17 cellular contexts compared by ENCODE assay signal in the genomic region with DNA sequence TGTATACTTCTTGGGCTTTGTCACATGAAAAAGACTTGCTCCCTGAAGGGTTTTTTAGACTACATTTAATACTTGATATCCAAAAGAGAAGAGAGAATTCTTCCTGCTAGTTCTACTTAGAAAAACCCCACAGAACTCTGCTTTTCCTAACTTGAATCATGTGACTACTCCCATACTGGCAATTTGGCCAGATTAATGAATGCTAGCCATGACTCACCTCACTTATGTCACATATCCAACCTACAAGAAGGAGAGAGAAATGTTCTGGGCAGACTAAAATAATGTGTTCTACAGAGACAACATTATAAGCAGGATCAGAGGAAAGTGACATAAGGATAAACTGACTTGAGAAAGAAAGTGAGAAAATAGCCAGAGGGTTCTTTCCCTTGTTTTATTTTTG.
A peak's percentile ranks its signal among the peaks of the same experiment; 100 is the strongest.
DNase-seq lines count a peak whose midpoint lies in the region; ATAC-seq and TF ChIP-seq lines count a peak whose summit lies in the region.
"Had no signal": no experiment of that assay in that cellular context is flagged by ENCODE, and none has a peak within 500 bp of the region (broad histone marks: within the 10 kb centered on the region; RNA-seq: fewer than 3 reads in every experiment).

No MANE protein-coding gene starts in this region.

- H3K9me3 Mint-ChIP-seq in nephron progenitor cell, result peaks cover 6% of the 10 kb centered on the region

- DNase-seq in ACHN, result peak; percentile 76
- peak; percentile 19 for DNase-seq in HT-29 (ENCODE audit: low spot score)
- DNase-seq in brain microvascular endothelial cell, result peak; percentile 54
- DNase-seq in iris pigment epithelial cell (ENCODE audit: low read depth), result peak; percentile 60
- no peak for DNase-seq in globus pallidus (ENCODE audit: low spot score)
- no peak for DNase-seq in nephron progenitor cell
- DNase-seq in NCI-H1436 treated with DMSO at 0.1 percent for 48 hours (lab: John Stamatoyannopoulos, UW), result no peak
- DNase-seq: activated gamma-delta T cell; AML-193; heart left ventricle; MM.1S; stimulated activated CD4-positive, alpha-beta T cell treated with anti-CD3 and anti-CD28 coated beads, Interleukin-2, amount 100 ng/mL, for 24 hours had no signal

- in situ Hi-C loops in ACHN (cut with HindIII; ENCODE audit: low pct_ligation_motif_present, low pct_unique_long_range_greater_than_20kb, low sequenced_read_pairs) (no loop called here), brain microvascular endothelial cell (cut with HindIII; ENCODE audit: low pct_ligation_motif_present, low sequenced_read_pairs) (no loop called here)

- H3K36me3 ChIP-seq in brain microvascular endothelial cell (replicated peaks), result no peaks in the 10 kb centered on the region
- H3K36me3 ChIP-seq: heart left ventricle had no signal

- no peak overlapping the region for H3K4me3 ChIP-seq in brain microvascular endothelial cell (ENCODE audit: low read depth, low read length)
- H3K4me3 ChIP-seq: coronary artery, heart left ventricle, lung had no signal

- no peaks in the 10 kb centered on the region for H3K4me1 Mint-ChIP-seq in nephron progenitor cell

- no peak overlapping the region for H3K4me3 Mint-ChIP-seq in nephron progenitor cell

- no peak for ATAC-seq in HG03469 (IDR thresholded peaks at IDR 0.05; ENCODE audit: unreplicated experiment)
- ATAC-seq: heart left ventricle, Panc1 had no signal

- no peaks in the 10 kb centered on the region for H3K27me3 Mint-ChIP-seq in nephron progenitor cell (ENCODE audit: low read depth, poor library complexity)
- H3K27me3 Mint-ChIP-seq: progenitor cell of endocrine pancreas had no signal

- TF ChIP-seq CTCF in brain microvascular endothelial cell (IDR thresholded peaks at IDR 0.05; ENCODE audit: low read depth, low read length, missing control alignments) (no peak), nephron progenitor cell (IDR thresholded peaks at IDR 0.05) (no peak)

- no peak overlapping the region for H3K27ac Mint-ChIP-seq in nephron progenitor cell
- H3K27ac Mint-ChIP-seq: progenitor cell of endocrine pancreas had no signal

- H3K27me3 ChIP-seq in brain microvascular endothelial cell (replicated peaks), result no peaks in the 10 kb centered on the region
- H3K27me3 ChIP-seq: heart left ventricle had no signal

- no peaks in the 10 kb centered on the region for H3K36me3 Mint-ChIP-seq in nephron progenitor cell (ENCODE audit: low read depth)

- H3K27ac ChIP-seq in brain microvascular endothelial cell, result no peak overlapping the region
- H3K27ac ChIP-seq: coronary artery, heart left ventricle had no signal

Comparison
In these comparisons a context has a peak if more than half of its experiments do, and no peak if none do; other contexts are left out.
1. DNase-seq: peak in ACHN (single experiment), HT-29 (single experiment), brain microvascular endothelial cell (single experiment) and iris pigment epithelial cell (single experiment); none in globus pallidus (single experiment), nephron progenitor cell (single experiment) and NCI-H1436 treated with DMSO at 0.1 percent for 48 hours (single experiment).